In the genomic region with DNA sequence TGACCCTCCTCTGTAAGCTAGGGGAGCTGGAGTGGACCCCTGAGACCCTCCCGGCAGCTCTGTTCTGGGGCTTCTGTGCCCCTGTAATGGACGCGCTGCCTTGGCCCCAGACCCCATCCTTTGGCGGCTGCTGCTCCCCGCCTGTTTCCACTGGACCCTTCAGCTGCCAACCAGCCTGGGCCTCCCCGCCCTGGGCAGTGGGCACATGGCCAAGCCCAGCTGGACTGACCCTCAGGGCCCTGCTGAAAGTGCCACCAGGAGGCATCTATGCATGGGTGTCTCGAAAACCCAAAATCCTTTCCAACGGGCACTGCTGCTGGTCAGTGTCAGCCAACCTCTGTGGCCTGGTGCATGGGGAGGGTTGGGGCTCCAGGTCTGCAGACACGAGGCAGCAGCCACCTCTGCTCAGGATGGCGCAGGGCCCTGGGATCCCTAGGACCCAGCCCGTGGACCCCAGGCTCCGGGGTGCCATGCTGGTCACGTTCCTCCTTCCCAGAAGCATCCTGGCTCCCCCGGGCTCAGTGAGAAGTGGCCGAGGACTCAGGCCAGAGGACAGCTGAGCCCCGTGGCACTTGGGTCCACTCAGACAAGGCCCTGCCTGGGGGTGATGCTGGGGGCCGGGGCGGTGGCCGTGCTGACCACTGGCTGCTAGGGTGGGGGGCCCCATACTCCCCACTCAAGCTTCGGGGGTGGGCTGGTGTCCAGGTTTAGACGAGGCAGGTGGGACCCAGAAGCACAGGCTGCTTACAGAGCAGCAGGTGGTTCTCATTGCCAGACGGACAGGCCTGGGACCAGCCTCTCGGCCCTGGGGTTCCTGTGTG, we compare ENCODE assay signal across 24 cellular contexts. TPM values are rescaled to one million over a fixed set of nuclear protein-coding genes. Genes with fewer than 3 reads are reported as not detected.
A peak's percentile ranks its signal among the peaks of the same experiment; 100 is the strongest.
DNase-seq lines count a peak whose midpoint lies in the region; ATAC-seq and TF ChIP-seq lines count a peak whose summit lies in the region.
"Had no signal": no experiment of that assay in that cellular context is flagged by ENCODE, and none has a peak within 500 bp of the region (broad histone marks: within the 10 kb centered on the region; RNA-seq: fewer than 3 reads in every experiment).

No MANE protein-coding gene starts in this region.

- H3K27me3 ChIP-seq in left lung (no peaks in the 10 kb centered on the region), sigmoid colon (no peaks in the 10 kb centered on the region)
- H3K27me3 ChIP-seq: dorsolateral prefrontal cortex, neural progenitor cell, SJCRH30, stomach, transverse colon had no signal

- intact Hi-C loops in left lung (cut with DNase I) (no loop called here), sigmoid colon (cut with DNase I) (no loop called here)

- no peak for TF ChIP-seq CTCF in coronary artery (IDR thresholded peaks at IDR 0.05)
- TF ChIP-seq CTCF in left lung (IDR thresholded peaks at IDR 0.05), result no peak
- TF ChIP-seq CTCF in sigmoid colon (IDR thresholded peaks at IDR 0.05), result no peak

- 69 to 82% methylated on average over 23 of the region's 23 CpGs for WGBS in sigmoid colon, 2 donors

- H3K4me1 ChIP-seq in left lung (peaks cover 0 to 3% of the 10 kb centered on the region in 2 donors), sigmoid colon (peaks cover 0 to 72% (median 49%) of the 10 kb centered on the region in 4 donors)

- H3K9me3 ChIP-seq in left lung, result no peaks in the 10 kb centered on the region
- H3K9me3 ChIP-seq in sigmoid colon, result no peaks in the 10 kb centered on the region
- H3K9me3 ChIP-seq: SJCRH30, stomach, transverse colon had no signal

- peak; percentile 13 for DNase-seq in activated CD8-positive, alpha-beta memory T cell treated with anti-CD3 and anti-CD28 coated beads, Interleukin-2, amount 50 U/mL, for 4 hours
- no peak for DNase-seq in activated CD8-positive, alpha-beta memory T cell treated with anti-CD3 and anti-CD28 coated beads for 24 hours
- no peak for DNase-seq in coronary artery (ENCODE audit: low spot score)
- peak; percentile 29 to 76 for DNase-seq in left lung
- DNase-seq in sigmoid colon, result peak; percentile 64
- DNase-seq in epidermal melanocyte (ENCODE audit: insufficient read length, low spot score), result no peak
- no peak for DNase-seq in NCI-H146 treated with DMSO at 0.1 percent for 48 hours (lab: John Stamatoyannopoulos, UW; ENCODE audit: unreplicated experiment)
- DNase-seq: 8988T; activated CD4-positive, alpha-beta T cell treated with anti-CD3 and anti-CD28 coated beads, Interleukin-2, amount 10 ng/mL, durations not matched to agents 7 days and 5 days; activated naive CD4-positive, alpha-beta T cell; amygdala; caudate nucleus; DND-41; immature natural killer cell; NCI-H187 treated with DMSO at 0.1 percent for 48 hours; NCI-H446; PC-3; SJCRH30; stomach; transverse colon had no signal

- no peak for ATAC-seq in left lung
- no peak for ATAC-seq in activated CD4-positive, CD25-positive, alpha-beta regulatory T cell treated with anti-CD3 and anti-CD28 coated beads, Interleukin-2, amount 50 U/mL, for 24 hours
- ATAC-seq: PC-3 had no signal

- H3K27ac ChIP-seq in coronary artery (peak overlapping the region; percentile 63 to 99), left lung (no peak overlapping the region), sigmoid colon (peak overlapping the region in 1 of 4 donors; percentile 38)
- H3K27ac ChIP-seq: dorsolateral prefrontal cortex, epithelial cell of prostate, neural progenitor cell, SJCRH30 had no signal

- no peak for TF ChIP-seq POLR2A in sigmoid colon (IDR thresholded peaks at IDR 0.05)

- H3K4me3 ChIP-seq in coronary artery (no peak overlapping the region), left lung (no peak overlapping the region), sigmoid colon (no peak overlapping the region)
- H3K4me3 ChIP-seq: dorsolateral prefrontal cortex, neural progenitor cell, SJCRH30, stomach, transverse colon had no signal

- no peak for TF ChIP-seq EP300 in sigmoid colon (IDR thresholded peaks at IDR 0.05)

- H3K36me3 ChIP-seq in left lung, result no peaks in the 10 kb centered on the region
- H3K36me3 ChIP-seq in sigmoid colon, result no peaks in the 10 kb centered on the region
- H3K36me3 ChIP-seq: neural progenitor cell, SJCRH30, stomach, transverse colon had no signal

RNA-seq across cellular contexts. Expression of a gene that starts 46.9 kb away (rescaled TPM):
- 10 to 100 TPM; 16.4 to 29.6 TPM for total RNA-seq in left lung
- 10 to 100 TPM; 18.3 to 38.8 (median 22.0) TPM for total RNA-seq in sigmoid colon
- 10 to 100 TPM in 2 of 3 donors, 1 to 10 TPM in 1; 9.7 to 31.9 (median 15.0) TPM for polyA plus RNA-seq in sigmoid colon

Comparison
In these comparisons a context has a peak if more than half of its experiments do, and no peak if none do; other contexts are left out.
1. DNase-seq: peak in activated CD8-positive, alpha-beta memory T cell treated with anti-CD3 and anti-CD28 coated beads, Interleukin-2, amount 50 U/mL, for 4 hours (single experiment), left lung (2 of 2) and sigmoid colon (single experiment); none in activated CD8-positive, alpha-beta memory T cell treated with anti-CD3 and anti-CD28 coated beads for 24 hours (single experiment), coronary artery (single experiment), epidermal melanocyte (single experiment) and NCI-H146 treated with DMSO at 0.1 percent for 48 hours (single experiment).
2. H3K27ac ChIP-seq: peak in coronary artery (2 of 2); none in left lung (0 of 2).